Comparison of ENCODE assay signal across 12 cellular contexts in the genomic region with DNA sequence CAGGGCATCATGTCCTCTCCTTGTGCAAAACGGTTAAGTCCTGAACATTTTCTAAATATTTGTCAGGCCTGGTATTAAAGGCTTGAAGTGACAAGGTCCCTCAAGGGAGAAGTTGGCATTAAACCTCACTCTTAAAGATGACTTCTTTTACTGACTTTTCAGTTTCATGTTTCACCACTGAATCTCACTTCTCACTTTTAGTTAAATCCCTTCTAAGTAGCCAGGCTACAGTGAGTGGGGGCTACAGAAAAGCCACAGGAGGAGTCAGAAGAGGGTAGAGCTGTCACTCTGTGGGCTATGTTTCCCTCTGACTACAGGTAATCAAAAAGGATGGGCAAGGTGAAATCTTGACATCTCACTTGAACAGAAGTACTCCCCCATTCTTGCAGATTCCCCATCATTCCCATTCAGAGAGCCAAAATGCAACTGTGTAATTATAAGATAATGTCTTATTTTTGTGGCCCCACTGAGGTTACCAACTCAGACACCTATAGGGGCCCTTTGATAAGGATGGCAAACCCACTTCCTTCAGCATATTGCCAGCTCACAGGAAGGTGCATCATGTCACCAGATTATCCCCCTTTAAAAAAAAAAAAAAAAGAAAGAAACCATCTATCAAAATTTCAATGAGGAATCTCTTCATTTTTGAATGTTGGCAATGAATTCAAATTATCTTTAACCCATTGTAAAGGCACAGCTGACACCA.
DNase-seq lines count a peak whose midpoint lies in the region; ATAC-seq and TF ChIP-seq lines count a peak whose summit lies in the region.
"Had no signal": no experiment of that assay in that cellular context is flagged by ENCODE, and none has a peak within 500 bp of the region (broad histone marks: within the 10 kb centered on the region; RNA-seq: fewer than 3 reads in every experiment).

No MANE protein-coding gene starts in this region.

- CTCF ChIA-PET in Caco-2 (lab: Charles Lee), result interaction anchor here (0.6 kb wide), 1 partner anchor 10 kb away, joined by 3 read pairs; no protein-coding TSS in a partner anchor

- H3K27me3 ChIP-seq in testis (no peaks in the 10 kb centered on the region), vagina (no peaks in the 10 kb centered on the region), Caco-2 (replicated peaks; ENCODE audit: control insufficient read depth, insufficient read depth, low read length) (no peaks in the 10 kb centered on the region)

- 74 to 78% methylated on average over 1 of the region's 1 CpG for WGBS in testis, 2 donors

- H3K4me3 ChIP-seq in testis, result no peak overlapping the region
- no peak overlapping the region for H3K4me3 ChIP-seq in vagina
- H3K4me3 ChIP-seq in Caco-2 (ENCODE audit: low read depth, low read length), result no peak overlapping the region
- H3K4me3 ChIP-seq: lung had no signal

- H3K27ac ChIP-seq in testis (no peak overlapping the region), vagina (no peak overlapping the region)

- no peaks in the 10 kb centered on the region for H3K27me3 Mint-ChIP-seq in activated naive CD8-positive, alpha-beta T cell
- peaks cover 7% of the 10 kb centered on the region for H3K27me3 Mint-ChIP-seq in Caco-2 (ENCODE audit: insufficient read depth, unreplicated experiment)

- H3K4me1 ChIP-seq in testis (no peaks in the 10 kb centered on the region), vagina (no peaks in the 10 kb centered on the region), Caco-2 (no peaks in the 10 kb centered on the region)

- peak overlapping the region; percentile 24 for H3K27ac Mint-ChIP-seq in activated naive CD8-positive, alpha-beta T cell
- H3K27ac Mint-ChIP-seq in Caco-2 (ENCODE audit: unreplicated experiment), result no peak overlapping the region

- no peak for TF ChIP-seq POLR2A in testis (IDR thresholded peaks at IDR 0.05)
- TF ChIP-seq POLR2A in vagina (IDR thresholded peaks at IDR 0.05), result no peak

- intact Hi-C loops in testis (cut with DNase I; ENCODE audit: low total_unique reads), result no loop called here
- intact Hi-C loops in vagina (cut with DNase I), result loop anchor here (5.0 kb wide), 1 partner anchor 1987 kb away; no protein-coding TSS in a partner anchor
- intact Hi-C loops in Caco-2 (cut with micrococcal nuclease; ENCODE audit: unreplicated experiment), result no loop called here

- POLR2A ChIA-PET in Caco-2 (lab: Charles Lee), result no interaction called here

- no peak overlapping the region for H3K4me3 Mint-ChIP-seq in activated naive CD8-positive, alpha-beta T cell
- no peak overlapping the region for H3K4me3 Mint-ChIP-seq in Caco-2 (ENCODE audit: unreplicated experiment)

- BruUV-seq in Caco-2 (replicated peaks; lab: Mats Ljungman, UMichigan), result no TSS peak

- H3K36me3 ChIP-seq in testis (ENCODE audit: low read depth, missing control alignments) (no peaks in the 10 kb centered on the region), vagina (no peaks in the 10 kb centered on the region), Caco-2 (ENCODE audit: control insufficient read depth, insufficient read depth, low read length) (no peaks in the 10 kb centered on the region)

- H3K9me3 ChIP-seq in testis (no peaks in the 10 kb centered on the region), vagina (no peaks in the 10 kb centered on the region), Caco-2 (no peaks in the 10 kb centered on the region)

- peaks cover 6% of the 10 kb centered on the region for H3K36me3 Mint-ChIP-seq in activated naive CD8-positive, alpha-beta T cell
- no peaks in the 10 kb centered on the region for H3K36me3 Mint-ChIP-seq in Caco-2 (ENCODE audit: insufficient read depth, unreplicated experiment)

- H3K4me1 Mint-ChIP-seq in activated naive CD8-positive, alpha-beta T cell (ENCODE audit: low read depth), result peaks cover 21% of the 10 kb centered on the region
- no peaks in the 10 kb centered on the region for H3K4me1 Mint-ChIP-seq in Caco-2 (ENCODE audit: low read depth, unreplicated experiment)

- ATAC-seq in GM18498 (IDR thresholded peaks at IDR 0.05; ENCODE audit: unreplicated experiment), result peak; percentile 99
- ATAC-seq in GM19463 (IDR thresholded peaks at IDR 0.05; ENCODE audit: unreplicated experiment), result peak; percentile 96
- ATAC-seq in HG03139 (IDR thresholded peaks at IDR 0.05; ENCODE audit: unreplicated experiment), result peak; percentile 86

- DNase-seq in testis (no peak), NCI-H2107 treated with DMSO at 0.1 percent for 48 hours (lab: John Stamatoyannopoulos, UW; ENCODE audit: unreplicated experiment) (no peak), vagina (ENCODE audit: extremely low spot score in 2 of 2) (no peak), Caco-2 (no peak)
- DNase-seq: activated CD4-positive, CD25-positive, alpha-beta regulatory T cell treated with anti-CD3 and anti-CD28 coated beads, Interleukin-2, amount 50 U/mL, for 72 hours; effector memory CD4-positive, alpha-beta T cell; NCI-H1436 treated with DMSO at 0.1 percent for 48 hours had no signal

- TF ChIP-seq CTCF in testis (IDR thresholded peaks at IDR 0.05) (no peak), vagina (IDR thresholded peaks at IDR 0.05) (no peak), Caco-2 (IDR thresholded peaks at IDR 0.05; ENCODE audit: insufficient read depth in 1 of 2, low read depth in 1 of 2, low read length in 1 of 2, severe bottlenecking in 1 of 2, unreplicated experiment in 1 of 2) (no peak)

- H3K9me3 Mint-ChIP-seq in activated naive CD8-positive, alpha-beta T cell (ENCODE audit: low read depth), result peaks cover 8% of the 10 kb centered on the region
- no peaks in the 10 kb centered on the region for H3K9me3 Mint-ChIP-seq in Caco-2 (ENCODE audit: unreplicated experiment)
